ENCODE assay signal across 24 cellular contexts in the genomic region with DNA sequence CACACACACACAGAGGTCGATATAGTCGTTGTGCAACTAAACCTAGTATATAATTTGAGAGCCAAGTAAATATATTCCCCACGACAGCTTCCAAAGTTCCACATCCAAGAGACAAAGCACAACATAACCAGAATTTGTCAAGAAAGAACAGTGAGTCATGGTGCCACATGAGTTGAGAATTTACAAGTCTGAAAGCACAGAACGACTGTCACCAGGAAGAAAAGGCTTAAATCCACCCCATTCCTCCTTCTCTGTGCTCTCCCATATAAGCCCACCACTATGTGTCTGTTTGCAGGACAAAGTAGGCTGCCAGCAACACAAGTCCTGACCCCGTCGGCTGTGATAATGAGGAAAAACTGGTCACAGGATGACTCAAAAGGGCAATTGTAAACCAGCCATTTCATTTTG. TPM values are rescaled to one million over a fixed set of nuclear protein-coding genes. Genes with fewer than 3 reads are reported as not detected.
DNase-seq lines count a peak whose midpoint lies in the region; ATAC-seq and TF ChIP-seq lines count a peak whose summit lies in the region.
"Had no signal": no experiment of that assay in that cellular context is flagged by ENCODE, and none has a peak within 500 bp of the region (broad histone marks: within the 10 kb centered on the region; RNA-seq: fewer than 3 reads in every experiment).

No MANE protein-coding gene starts in this region.

- no peak overlapping the region for H3K27ac Mint-ChIP-seq in stimulated activated naive CD8-positive, alpha-beta T cell treated with anti-CD3 and anti-CD28 coated beads, Interleukin-15, amount 100 ng/mL, for 72 hours
- peak overlapping the region; percentile 2 for H3K27ac Mint-ChIP-seq in stimulated activated memory B cell treated with anti-CD40 and anti-IgM and Interleukin-4, amounts not matched to agents 10 μg/mL and 1 μg/mL and 100 μg/mL, for 72 hours
- H3K27ac Mint-ChIP-seq: activated naive CD8-positive, alpha-beta T cell; CD8-positive, alpha-beta T cell; neural progenitor cell had no signal

- H3K36me3 Mint-ChIP-seq in stimulated activated memory B cell treated with anti-CD40 and anti-IgM and Interleukin-4, amounts not matched to agents 10 μg/mL and 1 μg/mL and 100 μg/mL, for 72 hours: peaks cover 68% of the 10 kb centered on the region
- H3K36me3 Mint-ChIP-seq: neural progenitor cell had no signal

- in situ Hi-C loops in brain microvascular endothelial cell (cut with HindIII; ENCODE audit: low pct_ligation_motif_present, low sequenced_read_pairs): no loop called here

- H3K27me3 ChIP-seq in brain microvascular endothelial cell (replicated peaks): no peaks in the 10 kb centered on the region
- H3K27me3 ChIP-seq: gastroesophageal sphincter, neural progenitor cell, testis had no signal

- TF ChIP-seq CTCF in brain microvascular endothelial cell (IDR thresholded peaks at IDR 0.05; ENCODE audit: low read depth, low read length, missing control alignments): no peak

- ATAC-seq in stimulated activated naive CD8-positive, alpha-beta T cell treated with anti-CD3 and anti-CD28 coated beads, Interleukin-15, Interleukin-2, amounts not matched to agents 100 U/mL and 50 U/mL, for 24 hours: peak; percentile 36
- no peak for ATAC-seq in stimulated activated naive CD8-positive, alpha-beta T cell treated with anti-CD3 and anti-CD28 coated beads, Interleukin-15, amount 100 ng/mL, for 72 hours
- peak; percentile 74 for ATAC-seq in left lobe of liver
- no peak for ATAC-seq in stimulated activated memory B cell treated with anti-CD40 and anti-IgM and Interleukin-4, amounts not matched to agents 10 μg/mL and 1 μg/mL and 100 μg/mL, for 72 hours
- no peak for ATAC-seq in HG02840 (IDR thresholded peaks at IDR 0.05; ENCODE audit: low FRiP score, unreplicated experiment)
- ATAC-seq in GM18502 (IDR thresholded peaks at IDR 0.05; ENCODE audit: poor library complexity, unreplicated experiment): no peak
- ATAC-seq: CD8-positive, alpha-beta T cell; gastroesophageal sphincter; sciatic nerve had no signal

- no peaks in the 10 kb centered on the region for H3K27me3 Mint-ChIP-seq in stimulated activated naive CD8-positive, alpha-beta T cell treated with anti-CD3 and anti-CD28 coated beads, Interleukin-15, amount 100 ng/mL, for 72 hours
- no peaks in the 10 kb centered on the region for H3K27me3 Mint-ChIP-seq in stimulated activated memory B cell treated with anti-CD40 and anti-IgM and Interleukin-4, amounts not matched to agents 10 μg/mL and 1 μg/mL and 100 μg/mL, for 72 hours
- H3K27me3 Mint-ChIP-seq: activated naive CD8-positive, alpha-beta T cell had no signal

- H3K4me1 Mint-ChIP-seq in stimulated activated naive CD8-positive, alpha-beta T cell treated with anti-CD3 and anti-CD28 coated beads, Interleukin-15, amount 100 ng/mL, for 72 hours: peaks cover 16% of the 10 kb centered on the region
- H3K4me1 Mint-ChIP-seq in stimulated activated memory B cell treated with anti-CD40 and anti-IgM and Interleukin-4, amounts not matched to agents 10 μg/mL and 1 μg/mL and 100 μg/mL, for 72 hours: peaks cover 20% of the 10 kb centered on the region

- no peaks in the 10 kb centered on the region for H3K9me3 Mint-ChIP-seq in stimulated activated naive CD8-positive, alpha-beta T cell treated with anti-CD3 and anti-CD28 coated beads, Interleukin-15, amount 100 ng/mL, for 72 hours
- no peaks in the 10 kb centered on the region for H3K9me3 Mint-ChIP-seq in stimulated activated memory B cell treated with anti-CD40 and anti-IgM and Interleukin-4, amounts not matched to agents 10 μg/mL and 1 μg/mL and 100 μg/mL, for 72 hours
- H3K9me3 Mint-ChIP-seq: CD8-positive, alpha-beta T cell; neural progenitor cell had no signal

- no peak overlapping the region for H3K4me3 Mint-ChIP-seq in stimulated activated naive CD8-positive, alpha-beta T cell treated with anti-CD3 and anti-CD28 coated beads, Interleukin-15, amount 100 ng/mL, for 72 hours
- H3K4me3 Mint-ChIP-seq in stimulated activated memory B cell treated with anti-CD40 and anti-IgM and Interleukin-4, amounts not matched to agents 10 μg/mL and 1 μg/mL and 100 μg/mL, for 72 hours: no peak overlapping the region
- H3K4me3 Mint-ChIP-seq: activated naive CD8-positive, alpha-beta T cell; CD8-positive, alpha-beta T cell; neural progenitor cell had no signal

- H3K4me3 ChIP-seq in brain microvascular endothelial cell (ENCODE audit: low read depth, low read length): no peak overlapping the region
- H3K4me3 ChIP-seq: gastroesophageal sphincter, neural progenitor cell, SK-N-MC, testis had no signal

- no peaks in the 10 kb centered on the region for H3K36me3 ChIP-seq in brain microvascular endothelial cell (replicated peaks)
- H3K36me3 ChIP-seq: neural progenitor cell had no signal

- no peak for DNase-seq in stimulated activated naive CD8-positive, alpha-beta T cell treated with anti-CD3 and anti-CD28 coated beads, Interleukin-15, Interleukin-2, amounts not matched to agents 100 U/mL and 50 U/mL, for 24 hours
- no peak for DNase-seq in stimulated activated naive CD8-positive, alpha-beta T cell treated with anti-CD3 and anti-CD28 coated beads, Interleukin-15, amount 100 ng/mL, for 72 hours
- DNase-seq in brain microvascular endothelial cell (peak; percentile 4), left lobe of liver (ENCODE audit: low spot score) (no peak), NCI-H1436 treated with DMSO at 0.1 percent for 48 hours (lab: John Stamatoyannopoulos, UW) (no peak)
- DNase-seq: ACHN; activated CD8-positive, alpha-beta memory T cell treated with anti-CD3 and anti-CD28 coated beads, Interleukin-2, amount 50 U/mL, for 4 hours; caudate nucleus; CD8-positive, alpha-beta T cell; effector CD8-positive, alpha-beta T cell; MV-4-11; NCI-H2107; NCI-H526; OCI-M1; stimulated activated CD4-positive, alpha-beta T cell treated with anti-CD3 and anti-CD28 coated beads, Interleukin-2, amount 100 ng/mL, for 48 hours; testis had no signal

- no peak overlapping the region for H3K27ac ChIP-seq in brain microvascular endothelial cell
- H3K27ac ChIP-seq: gastroesophageal sphincter, neural progenitor cell, SK-N-MC, testis had no signal

RNA-seq across cellular contexts. Expression of a gene that starts 32.8 kb away (rescaled TPM):
- 24.3 TPM for total RNA-seq in left lobe of liver

Comparison
In these comparisons a context has a peak if more than half of its experiments do, and no peak if none do; other contexts are left out.
1. ATAC-seq: peak in stimulated activated naive CD8-positive, alpha-beta T cell treated with anti-CD3 and anti-CD28 coated beads, Interleukin-15, Interleukin-2, amounts not matched to agents 100 U/mL and 50 U/mL, for 24 hours (single experiment) and left lobe of liver (single experiment); none in stimulated activated naive CD8-positive, alpha-beta T cell treated with anti-CD3 and anti-CD28 coated beads, Interleukin-15, amount 100 ng/mL, for 72 hours (single experiment), stimulated activated memory B cell treated with anti-CD40 and anti-IgM and Interleukin-4, amounts not matched to agents 10 μg/mL and 1 μg/mL and 100 μg/mL, for 72 hours (single experiment), HG02840 (single experiment) and GM18502 (single experiment).